Comparison of ENCODE assay signal across 8 cellular contexts in genomic region chr2:196170202-196170680, GRCh38. TPM values are rescaled to one million over a fixed set of nuclear protein-coding genes. Genes with fewer than 3 reads are reported as not detected.
DNase-seq lines count a peak whose midpoint lies in the region; ATAC-seq and TF ChIP-seq lines count a peak whose summit lies in the region.

No MANE protein-coding gene starts in this region.

- H3K27me3 Mint-ChIP-seq in activated T-cell treated with anti-CD3 and anti-CD28 coated beads, Interleukin-2, amount 50 U/mL, for 4 hours (ENCODE audit: low read depth), result no peaks in the 10 kb centered on the region

- no peak for TF ChIP-seq POLR2A in ovary (IDR thresholded peaks at IDR 0.05)

- H3K9me3 Mint-ChIP-seq in activated T-cell treated with anti-CD3 and anti-CD28 coated beads, Interleukin-2, amount 50 U/mL, for 4 hours, result no peaks in the 10 kb centered on the region

- no peak for TF ChIP-seq EP300 in ovary (IDR thresholded peaks at IDR 0.05)

- peak; percentile 24 for ATAC-seq in HG02678 (IDR thresholded peaks at IDR 0.05; ENCODE audit: unreplicated experiment)
- ATAC-seq in activated T-cell treated with anti-CD3 and anti-CD28 coated beads, Interleukin-2, amount 50 U/mL, for 4 hours, result peak; percentile 6 to 13
- no peak for ATAC-seq in GM21447 (IDR thresholded peaks at IDR 0.05; ENCODE audit: unreplicated experiment)

- H3K36me3 ChIP-seq in ovary, result no peaks in the 10 kb centered on the region

- no peaks in the 10 kb centered on the region for H3K4me1 ChIP-seq in ovary (ENCODE audit: insufficient read depth)

- no peaks in the 10 kb centered on the region for H3K9me3 ChIP-seq in ovary

- intact Hi-C loops in ovary (cut with DNase I), result no loop called here

- H3K27ac ChIP-seq in ovary, result no peak overlapping the region

- H3K4me3 ChIP-seq in ovary, result peak overlapping the region; percentile 61

- H3K4me3 Mint-ChIP-seq in activated T-cell treated with anti-CD3 and anti-CD28 coated beads, Interleukin-2, amount 50 U/mL, for 4 hours, result peak overlapping the region; percentile 98

- H3K4me1 Mint-ChIP-seq in activated T-cell treated with anti-CD3 and anti-CD28 coated beads, Interleukin-2, amount 50 U/mL, for 4 hours (ENCODE audit: low read depth), result peaks cover 45% of the 10 kb centered on the region

- peak; percentile 62 for DNase-seq in NCI-H1694 treated with DMSO at 0.1 percent for 48 hours (lab: John Stamatoyannopoulos, UW)
- no peak for DNase-seq in NCI-H1694 (lab: John Stamatoyannopoulos, UW)
- peak; percentile 49 to 72 for DNase-seq in NCI-H526 (lab: John Stamatoyannopoulos, UW)
- DNase-seq in activated T-cell treated with anti-CD3 and anti-CD28 coated beads, Interleukin-2, amount 50 U/mL, for 4 hours, result no peak
- DNase-seq in foreskin melanocyte, result peak; percentile 89
- DNase-seq in ovary, result no peak

- no peaks in the 10 kb centered on the region for H3K27me3 ChIP-seq in ovary

- H3K36me3 Mint-ChIP-seq in activated T-cell treated with anti-CD3 and anti-CD28 coated beads, Interleukin-2, amount 50 U/mL, for 4 hours (ENCODE audit: insufficient read depth), result peaks cover 34% of the 10 kb centered on the region

- 2 to 3% (median 2%) methylated on average over 14 of the region's 14 CpGs for WGBS in ovary, 3 donors

- TF ChIP-seq CTCF in ovary (IDR thresholded peaks at IDR 0.05), result no peak

RNA-seq across cellular contexts. Expression of gene STK17B, which starts 1.1 kb away (rescaled TPM):
- total RNA-seq in activated T-cell treated with anti-CD3 and anti-CD28 coated beads, Interleukin-2, amount 50 U/mL, for 4 hours, result 100 to 1,000 TPM; 107 to 166 (median 129) TPM
- 10 to 100 TPM in 1 of 7 donors, 1 to 10 TPM in 6; 3.0 to 11.6 (median 4.9) TPM for total RNA-seq in ovary
- 10 to 100 TPM in 1 of 2 donors, 1 to 10 TPM in 1; 1.7 to 28.4 TPM for polyA plus RNA-seq in ovary

Comparison
In these comparisons a context has a peak if more than half of its experiments do, and no peak if none do; other contexts are left out.
1. DNase-seq: peak in NCI-H1694 treated with DMSO at 0.1 percent for 48 hours (single experiment), NCI-H526 (2 of 2) and foreskin melanocyte (single experiment); none in NCI-H1694 (single experiment), activated T-cell treated with anti-CD3 and anti-CD28 coated beads, Interleukin-2, amount 50 U/mL, for 4 hours (single experiment) and ovary (0 of 5).
2. RNA of gene STK17B, which starts 1.1 kb away (total RNA-seq): 107 to 166 TPM in activated T-cell treated with anti-CD3 and anti-CD28 coated beads, Interleukin-2, amount 50 U/mL, for 4 hours; 3.0 to 11.6 TPM in ovary; every median in the first group is over 4 times any median in the second.